ENCODE assay signal across 1 cellular context in the genomic region with DNA sequence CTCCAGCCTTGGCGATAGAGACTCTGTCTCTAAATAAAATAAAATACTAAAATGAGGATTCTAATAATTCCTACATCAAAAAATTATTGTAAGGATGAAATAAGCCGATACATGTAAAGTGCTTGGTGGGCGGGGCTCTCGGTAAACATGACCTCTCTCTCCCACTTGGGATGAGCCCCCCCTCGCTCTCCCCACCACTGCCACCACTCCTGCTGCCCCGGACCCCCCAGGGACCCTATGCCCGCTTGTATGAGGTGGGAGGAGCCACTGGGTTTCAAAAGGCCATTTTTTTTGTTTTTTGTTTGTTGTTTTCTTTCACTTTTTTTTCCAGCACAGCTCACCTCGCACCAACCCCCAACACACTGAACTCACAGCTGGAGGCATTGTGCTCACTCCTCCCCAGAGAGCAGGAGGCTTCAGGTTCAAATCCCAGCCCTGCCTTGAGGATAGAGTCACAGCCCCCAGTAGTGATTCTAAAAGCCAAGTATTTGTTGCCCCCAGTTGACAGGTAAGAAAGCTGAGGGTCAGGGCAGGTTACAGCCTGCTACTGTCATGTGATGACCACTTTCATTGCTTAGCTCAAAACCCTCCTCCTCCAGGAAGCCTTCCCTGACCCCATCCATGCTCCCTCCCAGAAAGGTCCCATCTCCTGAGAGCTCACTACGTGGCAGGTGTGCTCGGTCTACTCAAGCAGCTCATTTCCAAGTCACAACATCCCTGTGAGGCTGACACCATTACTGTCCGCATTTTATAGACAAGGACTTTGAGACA.
TF ChIP-seq lines count a peak whose summit lies in the region.

No MANE protein-coding gene starts in this region.

TF ChIP-seq in HepG2, 621 proteins besides CTCF, POLR2A, EP300 and RAD21:
- TF ChIP-seq ESRRA (CRISPR knock-in tag; IDR thresholded peaks at IDR 0.05; ENCODE audit: low read depth) (no peak), BRCA1 (CRISPR knock-in tag; IDR thresholded peaks at IDR 0.05) (no peak), ZNF552 (CRISPR knock-in tag; IDR thresholded peaks at IDR 0.05; ENCODE audit: borderline replicate concordance) (no peak), ZNF264 (CRISPR knock-in tag; IDR thresholded peaks at IDR 0.05) (no peak), ZFP90 (CRISPR knock-in tag; IDR thresholded peaks at IDR 0.05; ENCODE audit: borderline replicate concordance) (no peak), ZNF432 (CRISPR knock-in tag; IDR thresholded peaks at IDR 0.05; ENCODE audit: borderline replicate concordance) (no peak), SAFB2 (CRISPR knock-in tag; IDR thresholded peaks at IDR 0.05; ENCODE audit: borderline replicate concordance, low read depth) (no peak), REXO4 (CRISPR knock-in tag; IDR thresholded peaks at IDR 0.05; ENCODE audit: borderline replicate concordance) (no peak)
- TF ChIP-seq, protein P1, sequence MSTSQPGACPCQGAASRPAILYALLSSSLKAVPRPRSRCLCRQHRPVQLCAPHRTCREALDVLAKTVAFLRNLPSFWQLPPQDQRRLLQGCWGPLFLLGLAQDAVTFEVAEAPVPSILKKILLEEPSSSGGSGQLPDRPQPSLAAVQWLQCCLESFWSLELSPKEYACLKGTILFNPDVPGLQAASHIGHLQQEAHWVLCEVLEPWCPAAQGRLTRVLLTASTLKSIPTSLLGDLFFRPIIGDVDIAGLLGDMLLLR (CRISPR knock-in tag; IDR thresholded peaks at IDR 0.05), result no peak
- TF ChIP-seq, protein P2, sequence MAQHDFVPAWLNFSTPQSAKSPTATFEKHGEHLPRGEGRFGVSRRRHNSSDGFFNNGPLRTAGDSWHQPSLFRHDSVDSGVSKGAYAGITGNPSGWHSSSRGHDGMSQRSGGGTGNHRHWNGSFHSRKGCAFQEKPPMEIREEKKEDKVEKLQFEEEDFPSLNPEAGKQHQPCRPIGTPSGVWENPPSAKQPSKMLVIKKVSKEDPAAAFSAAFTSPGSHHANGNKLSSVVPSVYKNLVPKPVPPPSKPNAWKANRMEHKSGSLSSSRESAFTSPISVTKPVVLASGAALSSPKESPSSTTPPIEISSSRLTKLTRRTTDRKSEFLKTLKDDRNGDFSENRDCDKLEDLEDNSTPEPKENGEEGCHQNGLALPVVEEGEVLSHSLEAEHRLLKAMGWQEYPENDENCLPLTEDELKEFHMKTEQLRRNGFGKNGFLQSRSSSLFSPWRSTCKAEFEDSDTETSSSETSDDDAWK (CRISPR knock-in tag; IDR thresholded peaks at IDR 0.05), result no peak
- TF ChIP-seq, protein P3, sequence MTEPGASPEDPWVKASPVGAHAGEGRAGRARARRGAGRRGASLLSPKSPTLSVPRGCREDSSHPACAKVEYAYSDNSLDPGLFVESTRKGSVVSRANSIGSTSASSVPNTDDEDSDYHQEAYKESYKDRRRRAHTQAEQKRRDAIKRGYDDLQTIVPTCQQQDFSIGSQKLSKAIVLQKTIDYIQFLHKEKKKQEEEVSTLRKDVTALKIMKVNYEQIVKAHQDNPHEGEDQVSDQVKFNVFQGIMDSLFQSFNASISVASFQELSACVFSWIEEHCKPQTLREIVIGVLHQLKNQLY (CRISPR knock-in tag; IDR thresholded peaks at IDR 0.05), result no peak
- TF ChIP-seq, protein P4, sequence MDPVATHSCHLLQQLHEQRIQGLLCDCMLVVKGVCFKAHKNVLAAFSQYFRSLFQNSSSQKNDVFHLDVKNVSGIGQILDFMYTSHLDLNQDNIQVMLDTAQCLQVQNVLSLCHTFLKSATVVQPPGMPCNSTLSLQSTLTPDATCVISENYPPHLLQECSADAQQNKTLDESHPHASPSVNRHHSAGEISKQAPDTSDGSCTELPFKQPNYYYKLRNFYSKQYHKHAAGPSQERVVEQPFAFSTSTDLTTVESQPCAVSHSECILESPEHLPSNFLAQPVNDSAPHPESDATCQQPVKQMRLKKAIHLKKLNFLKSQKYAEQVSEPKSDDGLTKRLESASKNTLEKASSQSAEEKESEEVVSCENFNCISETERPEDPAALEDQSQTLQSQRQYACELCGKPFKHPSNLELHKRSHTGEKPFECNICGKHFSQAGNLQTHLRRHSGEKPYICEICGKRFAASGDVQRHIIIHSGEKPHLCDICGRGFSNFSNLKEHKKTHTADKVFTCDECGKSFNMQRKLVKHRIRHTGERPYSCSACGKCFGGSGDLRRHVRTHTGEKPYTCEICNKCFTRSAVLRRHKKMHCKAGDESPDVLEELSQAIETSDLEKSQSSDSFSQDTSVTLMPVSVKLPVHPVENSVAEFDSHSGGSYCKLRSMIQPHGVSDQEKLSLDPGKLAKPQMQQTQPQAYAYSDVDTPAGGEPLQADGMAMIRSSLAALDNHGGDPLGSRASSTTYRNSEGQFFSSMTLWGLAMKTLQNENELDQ (CRISPR knock-in tag; IDR thresholded peaks at IDR 0.05; ENCODE audit: borderline replicate concordance), result no peak
TF ChIP-seq in HepG2: peak in this region for 0.
